Comparison of ENCODE assay signal across 3 cellular contexts in the genomic region with DNA sequence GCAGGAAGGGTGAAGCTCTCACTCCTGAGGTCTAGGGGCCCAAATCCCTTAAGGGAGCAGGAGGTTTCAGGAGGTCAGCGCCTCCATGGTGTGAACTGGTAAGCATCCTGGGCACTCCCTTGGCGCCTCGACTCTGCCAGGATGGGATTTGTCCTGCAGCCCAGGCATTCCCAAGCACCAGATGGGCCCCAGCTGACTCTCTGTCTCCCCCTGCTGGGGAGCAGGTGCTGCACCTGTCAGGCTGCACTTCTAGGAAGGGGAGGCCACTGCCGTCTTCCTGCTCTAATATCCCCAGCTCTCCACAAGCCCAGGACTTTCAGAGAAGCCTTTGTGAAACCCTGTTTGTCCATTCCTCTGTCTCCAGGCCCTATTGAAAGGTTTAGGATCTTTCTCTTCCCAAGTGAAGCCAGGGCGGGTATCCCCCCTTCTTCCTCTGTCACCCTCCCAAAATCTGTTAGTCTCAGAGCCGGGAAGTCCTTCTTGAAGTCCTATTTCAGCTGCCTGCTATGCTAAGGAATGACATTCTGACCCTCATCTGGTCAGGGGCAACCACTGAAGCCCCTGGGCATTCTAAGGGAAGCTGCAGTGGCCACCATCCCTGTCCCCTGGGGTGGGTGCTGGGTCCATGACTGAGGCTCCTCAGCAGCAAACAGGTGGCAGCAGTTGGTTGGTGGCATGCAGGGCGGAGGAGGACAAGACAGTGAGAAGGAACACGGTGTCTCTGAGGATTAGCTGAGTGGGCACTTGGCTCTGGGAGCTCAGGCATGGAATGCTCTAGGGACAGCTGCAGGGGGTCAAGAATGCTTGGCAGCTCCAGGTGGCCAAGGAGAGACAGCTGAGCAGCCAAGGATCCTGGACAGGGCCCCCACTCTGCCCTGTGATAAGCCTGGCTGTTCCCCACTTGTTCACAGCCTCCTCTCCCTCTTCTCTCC.
A peak's percentile ranks its signal among the peaks of the same experiment; 100 is the strongest.
TF ChIP-seq lines count a peak whose summit lies in the region.

No MANE protein-coding gene starts in this region.

TF ChIP-seq in IMR-90, 13 proteins besides CTCF, POLR2A, EP300 and RAD21:
- TF ChIP-seq MAFK (IDR thresholded peaks at IDR 0.05; ENCODE audit: low read depth, low read length) (no peak), SMC3 (IDR thresholded peaks at IDR 0.05; ENCODE audit: low read depth, low read length) (peak; percentile 86)

TF ChIP-seq in SK-N-SH treated with all-trans-retinoic acid at 6 μM for 48 hours, 23 proteins besides CTCF, POLR2A, EP300 and RAD21:
- TF ChIP-seq GLIS3 (CRISPR knock-in tag; IDR thresholded peaks at IDR 0.05) (no peak), RARB (CRISPR knock-in tag; IDR thresholded peaks at IDR 0.05) (no peak), PPARA (CRISPR knock-in tag; IDR thresholded peaks at IDR 0.05; ENCODE audit: borderline replicate concordance) (no peak)

TF ChIP-seq in K562, 482 proteins besides CTCF, POLR2A, EP300 and RAD21 (continues in another document):
- TF ChIP-seq BHLHE40 (IDR thresholded peaks at IDR 0.05; ENCODE audit: low read length) (peak; percentile 35; the same call in 1 of the 2 replicates), HEY1 (CRISPR knock-in tag; IDR thresholded peaks at IDR 0.05; ENCODE audit: borderline replicate concordance) (0 out of 2 replicates have a peak, but pooled peaks have one; percentile 21), RBM17 (IDR thresholded peaks at IDR 0.05; ENCODE audit: borderline replicate concordance, low read depth, low read length) (no peak), MXI1 (IDR thresholded peaks at IDR 0.05; ENCODE audit: low read depth, low read length) (no peak), MEIS2 (IDR thresholded peaks at IDR 0.05; ENCODE audit: partially characterized antibody) (peak; percentile 47), HCFC1 (IDR thresholded peaks at IDR 0.05; ENCODE audit: low read depth, low read length) (peak; percentile 34; the same call in 1 of the 2 replicates), CTBP1 (IDR thresholded peaks at IDR 0.05; ENCODE audit: borderline replicate concordance) (peak; percentile 30; the same call in 1 of the 2 replicates), RB1 (IDR thresholded peaks at IDR 0.05; ENCODE audit: low read depth) (peak; percentile 40; the same call in 1 of the 2 replicates), JUND (IDR thresholded peaks at IDR 0.05; ENCODE audit: borderline replicate concordance, low read depth, low read length) (peak; percentile 57), JUND (tag; IDR thresholded peaks at IDR 0.05; ENCODE audit: borderline replicate concordance, low read depth, low read length) (no peak), HMG20A (CRISPR knock-in tag; conservative IDR thresholded peaks at IDR 0.05) (no peak), ZNF408 (CRISPR knock-in tag; IDR thresholded peaks at IDR 0.05; ENCODE audit: low read depth) (no peak), STAG1 (CRISPR knock-in tag; IDR thresholded peaks at IDR 0.05; ENCODE audit: borderline replicate concordance) (peak; percentile 35; the same call in 1 of the 2 replicates), TCF3 (CRISPR knock-in tag; IDR thresholded peaks at IDR 0.05) (peak; percentile 15; the same call in 1 of the 2 replicates), TBP (optimal IDR thresholded peaks at IDR 0.05; ENCODE audit: low read depth, low read length) (no peak), SMC3 (conservative IDR thresholded peaks at IDR 0.05; ENCODE audit: insufficient read depth, low read depth, low read length) (peak; percentile 91), ZNF175 (CRISPR knock-in tag; IDR thresholded peaks at IDR 0.05; ENCODE audit: low read depth) (no peak)
- TF ChIP-seq, protein P1, sequence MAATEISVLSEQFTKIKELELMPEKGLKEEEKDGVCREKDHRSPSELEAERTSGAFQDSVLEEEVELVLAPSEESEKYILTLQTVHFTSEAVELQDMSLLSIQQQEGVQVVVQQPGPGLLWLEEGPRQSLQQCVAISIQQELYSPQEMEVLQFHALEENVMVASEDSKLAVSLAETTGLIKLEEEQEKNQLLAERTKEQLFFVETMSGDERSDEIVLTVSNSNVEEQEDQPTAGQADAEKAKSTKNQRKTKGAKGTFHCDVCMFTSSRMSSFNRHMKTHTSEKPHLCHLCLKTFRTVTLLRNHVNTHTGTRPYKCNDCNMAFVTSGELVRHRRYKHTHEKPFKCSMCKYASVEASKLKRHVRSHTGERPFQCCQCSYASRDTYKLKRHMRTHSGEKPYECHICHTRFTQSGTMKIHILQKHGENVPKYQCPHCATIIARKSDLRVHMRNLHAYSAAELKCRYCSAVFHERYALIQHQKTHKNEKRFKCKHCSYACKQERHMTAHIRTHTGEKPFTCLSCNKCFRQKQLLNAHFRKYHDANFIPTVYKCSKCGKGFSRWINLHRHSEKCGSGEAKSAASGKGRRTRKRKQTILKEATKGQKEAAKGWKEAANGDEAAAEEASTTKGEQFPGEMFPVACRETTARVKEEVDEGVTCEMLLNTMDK (IDR thresholded peaks at IDR 0.05; ENCODE audit: borderline replicate concordance, insufficient read depth, low read depth, low read length, poor library complexity, severe bottlenecking), result peak; percentile 30
- TF ChIP-seq, protein P2, sequence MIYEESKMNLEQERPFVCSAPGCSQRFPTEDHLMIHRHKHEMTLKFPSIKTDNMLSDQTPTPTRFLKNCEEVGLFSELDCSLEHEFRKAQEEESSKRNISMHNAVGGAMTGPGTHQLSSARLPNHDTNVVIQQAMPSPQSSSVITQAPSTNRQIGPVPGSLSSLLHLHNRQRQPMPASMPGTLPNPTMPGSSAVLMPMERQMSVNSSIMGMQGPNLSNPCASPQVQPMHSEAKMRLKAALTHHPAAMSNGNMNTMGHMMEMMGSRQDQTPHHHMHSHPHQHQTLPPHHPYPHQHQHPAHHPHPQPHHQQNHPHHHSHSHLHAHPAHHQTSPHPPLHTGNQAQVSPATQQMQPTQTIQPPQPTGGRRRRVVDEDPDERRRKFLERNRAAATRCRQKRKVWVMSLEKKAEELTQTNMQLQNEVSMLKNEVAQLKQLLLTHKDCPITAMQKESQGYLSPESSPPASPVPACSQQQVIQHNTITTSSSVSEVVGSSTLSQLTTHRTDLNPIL (CRISPR knock-in tag; IDR thresholded peaks at IDR 0.05), result no peak
- TF ChIP-seq, protein P3, sequence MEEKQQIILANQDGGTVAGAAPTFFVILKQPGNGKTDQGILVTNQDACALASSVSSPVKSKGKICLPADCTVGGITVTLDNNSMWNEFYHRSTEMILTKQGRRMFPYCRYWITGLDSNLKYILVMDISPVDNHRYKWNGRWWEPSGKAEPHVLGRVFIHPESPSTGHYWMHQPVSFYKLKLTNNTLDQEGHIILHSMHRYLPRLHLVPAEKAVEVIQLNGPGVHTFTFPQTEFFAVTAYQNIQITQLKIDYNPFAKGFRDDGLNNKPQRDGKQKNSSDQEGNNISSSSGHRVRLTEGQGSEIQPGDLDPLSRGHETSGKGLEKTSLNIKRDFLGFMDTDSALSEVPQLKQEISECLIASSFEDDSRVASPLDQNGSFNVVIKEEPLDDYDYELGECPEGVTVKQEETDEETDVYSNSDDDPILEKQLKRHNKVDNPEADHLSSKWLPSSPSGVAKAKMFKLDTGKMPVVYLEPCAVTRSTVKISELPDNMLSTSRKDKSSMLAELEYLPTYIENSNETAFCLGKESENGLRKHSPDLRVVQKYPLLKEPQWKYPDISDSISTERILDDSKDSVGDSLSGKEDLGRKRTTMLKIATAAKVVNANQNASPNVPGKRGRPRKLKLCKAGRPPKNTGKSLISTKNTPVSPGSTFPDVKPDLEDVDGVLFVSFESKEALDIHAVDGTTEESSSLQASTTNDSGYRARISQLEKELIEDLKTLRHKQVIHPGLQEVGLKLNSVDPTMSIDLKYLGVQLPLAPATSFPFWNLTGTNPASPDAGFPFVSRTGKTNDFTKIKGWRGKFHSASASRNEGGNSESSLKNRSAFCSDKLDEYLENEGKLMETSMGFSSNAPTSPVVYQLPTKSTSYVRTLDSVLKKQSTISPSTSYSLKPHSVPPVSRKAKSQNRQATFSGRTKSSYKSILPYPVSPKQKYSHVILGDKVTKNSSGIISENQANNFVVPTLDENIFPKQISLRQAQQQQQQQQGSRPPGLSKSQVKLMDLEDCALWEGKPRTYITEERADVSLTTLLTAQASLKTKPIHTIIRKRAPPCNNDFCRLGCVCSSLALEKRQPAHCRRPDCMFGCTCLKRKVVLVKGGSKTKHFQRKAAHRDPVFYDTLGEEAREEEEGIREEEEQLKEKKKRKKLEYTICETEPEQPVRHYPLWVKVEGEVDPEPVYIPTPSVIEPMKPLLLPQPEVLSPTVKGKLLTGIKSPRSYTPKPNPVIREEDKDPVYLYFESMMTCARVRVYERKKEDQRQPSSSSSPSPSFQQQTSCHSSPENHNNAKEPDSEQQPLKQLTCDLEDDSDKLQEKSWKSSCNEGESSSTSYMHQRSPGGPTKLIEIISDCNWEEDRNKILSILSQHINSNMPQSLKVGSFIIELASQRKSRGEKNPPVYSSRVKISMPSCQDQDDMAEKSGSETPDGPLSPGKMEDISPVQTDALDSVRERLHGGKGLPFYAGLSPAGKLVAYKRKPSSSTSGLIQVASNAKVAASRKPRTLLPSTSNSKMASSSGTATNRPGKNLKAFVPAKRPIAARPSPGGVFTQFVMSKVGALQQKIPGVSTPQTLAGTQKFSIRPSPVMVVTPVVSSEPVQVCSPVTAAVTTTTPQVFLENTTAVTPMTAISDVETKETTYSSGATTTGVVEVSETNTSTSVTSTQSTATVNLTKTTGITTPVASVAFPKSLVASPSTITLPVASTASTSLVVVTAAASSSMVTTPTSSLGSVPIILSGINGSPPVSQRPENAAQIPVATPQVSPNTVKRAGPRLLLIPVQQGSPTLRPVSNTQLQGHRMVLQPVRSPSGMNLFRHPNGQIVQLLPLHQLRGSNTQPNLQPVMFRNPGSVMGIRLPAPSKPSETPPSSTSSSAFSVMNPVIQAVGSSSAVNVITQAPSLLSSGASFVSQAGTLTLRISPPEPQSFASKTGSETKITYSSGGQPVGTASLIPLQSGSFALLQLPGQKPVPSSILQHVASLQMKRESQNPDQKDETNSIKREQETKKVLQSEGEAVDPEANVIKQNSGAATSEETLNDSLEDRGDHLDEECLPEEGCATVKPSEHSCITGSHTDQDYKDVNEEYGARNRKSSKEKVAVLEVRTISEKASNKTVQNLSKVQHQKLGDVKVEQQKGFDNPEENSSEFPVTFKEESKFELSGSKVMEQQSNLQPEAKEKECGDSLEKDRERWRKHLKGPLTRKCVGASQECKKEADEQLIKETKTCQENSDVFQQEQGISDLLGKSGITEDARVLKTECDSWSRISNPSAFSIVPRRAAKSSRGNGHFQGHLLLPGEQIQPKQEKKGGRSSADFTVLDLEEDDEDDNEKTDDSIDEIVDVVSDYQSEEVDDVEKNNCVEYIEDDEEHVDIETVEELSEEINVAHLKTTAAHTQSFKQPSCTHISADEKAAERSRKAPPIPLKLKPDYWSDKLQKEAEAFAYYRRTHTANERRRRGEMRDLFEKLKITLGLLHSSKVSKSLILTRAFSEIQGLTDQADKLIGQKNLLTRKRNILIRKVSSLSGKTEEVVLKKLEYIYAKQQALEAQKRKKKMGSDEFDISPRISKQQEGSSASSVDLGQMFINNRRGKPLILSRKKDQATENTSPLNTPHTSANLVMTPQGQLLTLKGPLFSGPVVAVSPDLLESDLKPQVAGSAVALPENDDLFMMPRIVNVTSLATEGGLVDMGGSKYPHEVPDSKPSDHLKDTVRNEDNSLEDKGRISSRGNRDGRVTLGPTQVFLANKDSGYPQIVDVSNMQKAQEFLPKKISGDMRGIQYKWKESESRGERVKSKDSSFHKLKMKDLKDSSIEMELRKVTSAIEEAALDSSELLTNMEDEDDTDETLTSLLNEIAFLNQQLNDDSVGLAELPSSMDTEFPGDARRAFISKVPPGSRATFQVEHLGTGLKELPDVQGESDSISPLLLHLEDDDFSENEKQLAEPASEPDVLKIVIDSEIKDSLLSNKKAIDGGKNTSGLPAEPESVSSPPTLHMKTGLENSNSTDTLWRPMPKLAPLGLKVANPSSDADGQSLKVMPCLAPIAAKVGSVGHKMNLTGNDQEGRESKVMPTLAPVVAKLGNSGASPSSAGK (IDR thresholded peaks at IDR 0.05), result no peak
- TF ChIP-seq, protein P4, sequence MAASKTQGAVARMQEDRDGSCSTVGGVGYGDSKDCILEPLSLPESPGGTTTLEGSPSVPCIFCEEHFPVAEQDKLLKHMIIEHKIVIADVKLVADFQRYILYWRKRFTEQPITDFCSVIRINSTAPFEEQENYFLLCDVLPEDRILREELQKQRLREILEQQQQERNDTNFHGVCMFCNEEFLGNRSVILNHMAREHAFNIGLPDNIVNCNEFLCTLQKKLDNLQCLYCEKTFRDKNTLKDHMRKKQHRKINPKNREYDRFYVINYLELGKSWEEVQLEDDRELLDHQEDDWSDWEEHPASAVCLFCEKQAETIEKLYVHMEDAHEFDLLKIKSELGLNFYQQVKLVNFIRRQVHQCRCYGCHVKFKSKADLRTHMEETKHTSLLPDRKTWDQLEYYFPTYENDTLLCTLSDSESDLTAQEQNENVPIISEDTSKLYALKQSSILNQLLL (CRISPR knock-in tag; IDR thresholded peaks at IDR 0.05; ENCODE audit: borderline replicate concordance), result no peak
- TF ChIP-seq, protein P5, sequence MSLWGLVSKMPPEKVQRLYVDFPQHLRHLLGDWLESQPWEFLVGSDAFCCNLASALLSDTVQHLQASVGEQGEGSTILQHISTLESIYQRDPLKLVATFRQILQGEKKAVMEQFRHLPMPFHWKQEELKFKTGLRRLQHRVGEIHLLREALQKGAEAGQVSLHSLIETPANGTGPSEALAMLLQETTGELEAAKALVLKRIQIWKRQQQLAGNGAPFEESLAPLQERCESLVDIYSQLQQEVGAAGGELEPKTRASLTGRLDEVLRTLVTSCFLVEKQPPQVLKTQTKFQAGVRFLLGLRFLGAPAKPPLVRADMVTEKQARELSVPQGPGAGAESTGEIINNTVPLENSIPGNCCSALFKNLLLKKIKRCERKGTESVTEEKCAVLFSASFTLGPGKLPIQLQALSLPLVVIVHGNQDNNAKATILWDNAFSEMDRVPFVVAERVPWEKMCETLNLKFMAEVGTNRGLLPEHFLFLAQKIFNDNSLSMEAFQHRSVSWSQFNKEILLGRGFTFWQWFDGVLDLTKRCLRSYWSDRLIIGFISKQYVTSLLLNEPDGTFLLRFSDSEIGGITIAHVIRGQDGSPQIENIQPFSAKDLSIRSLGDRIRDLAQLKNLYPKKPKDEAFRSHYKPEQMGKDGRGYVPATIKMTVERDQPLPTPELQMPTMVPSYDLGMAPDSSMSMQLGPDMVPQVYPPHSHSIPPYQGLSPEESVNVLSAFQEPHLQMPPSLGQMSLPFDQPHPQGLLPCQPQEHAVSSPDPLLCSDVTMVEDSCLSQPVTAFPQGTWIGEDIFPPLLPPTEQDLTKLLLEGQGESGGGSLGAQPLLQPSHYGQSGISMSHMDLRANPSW (CRISPR knock-in tag; IDR thresholded peaks at IDR 0.05), result no peak
- TF ChIP-seq, protein P6, sequence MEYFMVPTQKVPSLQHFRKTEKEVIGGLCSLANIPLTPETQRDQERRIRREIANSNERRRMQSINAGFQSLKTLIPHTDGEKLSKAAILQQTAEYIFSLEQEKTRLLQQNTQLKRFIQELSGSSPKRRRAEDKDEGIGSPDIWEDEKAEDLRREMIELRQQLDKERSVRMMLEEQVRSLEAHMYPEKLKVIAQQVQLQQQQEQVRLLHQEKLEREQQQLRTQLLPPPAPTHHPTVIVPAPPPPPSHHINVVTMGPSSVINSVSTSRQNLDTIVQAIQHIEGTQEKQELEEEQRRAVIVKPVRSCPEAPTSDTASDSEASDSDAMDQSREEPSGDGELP (CRISPR knock-in tag; IDR thresholded peaks at IDR 0.05; ENCODE audit: borderline replicate concordance), result peak; percentile 73; the same call in 1 of the 2 replicates
- TF ChIP-seq, protein P7, sequence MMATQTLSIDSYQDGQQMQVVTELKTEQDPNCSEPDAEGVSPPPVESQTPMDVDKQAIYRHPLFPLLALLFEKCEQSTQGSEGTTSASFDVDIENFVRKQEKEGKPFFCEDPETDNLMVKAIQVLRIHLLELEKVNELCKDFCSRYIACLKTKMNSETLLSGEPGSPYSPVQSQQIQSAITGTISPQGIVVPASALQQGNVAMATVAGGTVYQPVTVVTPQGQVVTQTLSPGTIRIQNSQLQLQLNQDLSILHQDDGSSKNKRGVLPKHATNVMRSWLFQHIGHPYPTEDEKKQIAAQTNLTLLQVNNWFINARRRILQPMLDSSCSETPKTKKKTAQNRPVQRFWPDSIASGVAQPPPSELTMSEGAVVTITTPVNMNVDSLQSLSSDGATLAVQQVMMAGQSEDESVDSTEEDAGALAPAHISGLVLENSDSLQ (IDR thresholded peaks at IDR 0.05), result peak; percentile 62
